ENCODE assay signal across 9 cellular contexts in the genomic region with DNA sequence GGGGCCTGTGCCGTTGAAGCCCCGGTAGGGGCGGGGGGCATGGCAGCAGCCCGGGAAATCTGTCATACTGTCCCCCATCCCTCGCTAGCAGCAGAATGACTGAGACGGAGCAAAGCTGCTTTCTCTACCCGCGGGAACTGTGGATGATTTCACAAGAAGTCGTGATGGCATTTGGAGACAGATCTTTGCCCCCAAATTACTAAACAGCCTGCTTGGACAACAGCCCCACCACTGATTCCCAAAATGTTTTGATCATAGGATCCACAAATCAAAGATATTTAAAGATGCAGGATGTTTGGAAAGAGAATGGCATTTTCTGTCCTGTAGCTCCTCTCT.
DNase-seq lines count a peak whose midpoint lies in the region; ATAC-seq and TF ChIP-seq lines count a peak whose summit lies in the region.
"Had no signal": no experiment of that assay in that cellular context is flagged by ENCODE, and none has a peak within 500 bp of the region (broad histone marks: within the 10 kb centered on the region; RNA-seq: fewer than 3 reads in every experiment).

No MANE protein-coding gene starts in this region.

- TF ChIP-seq CTCF in H9 (conservative IDR thresholded peaks at IDR 0.05) (no peak), brain (conservative IDR thresholded peaks at IDR 0.05) (no peak), retinal pigment epithelial cell (conservative IDR thresholded peaks at IDR 0.05; ENCODE audit: low read depth, low read length) (no peak)

- peak overlapping the region; percentile 75 for H3K4me3 ChIP-seq in iPS-11a (ENCODE audit: low read depth, low read length)
- peak overlapping the region; percentile 65 for H3K4me3 ChIP-seq in retinal pigment epithelial cell (ENCODE audit: low read length)

- H2AK5ac ChIP-seq in H9 (ENCODE audit: insufficient read length, low read length) = no peak overlapping the region

- H3K9me3 ChIP-seq in H9 (ENCODE audit: control insufficient read depth, low read depth, low read length) = no peaks in the 10 kb centered on the region

- peaks cover 7% of the 10 kb centered on the region for H3K23me2 ChIP-seq in H9 (ENCODE audit: insufficient read length, low read depth, low read length, poor library complexity, severe bottlenecking)

- H3K56ac ChIP-seq in H9 (ENCODE audit: insufficient read length, low read depth, low read length) = no peak overlapping the region

- H3K4me1 ChIP-seq in H9 (ENCODE audit: insufficient read depth, low read length) = peaks cover 13% of the 10 kb centered on the region

- peak overlapping the region; percentile 86 for H3K4me2 ChIP-seq in H9 (ENCODE audit: insufficient read depth, insufficient read length, low read length)

- no peak overlapping the region for H2BK120ac ChIP-seq in H9 (ENCODE audit: low read depth, low read length, poor library complexity, severe bottlenecking)

- H3K79me1 ChIP-seq in H9 (ENCODE audit: insufficient read depth, low read depth, low read length, poor library complexity, severe bottlenecking) = no peaks in the 10 kb centered on the region

- H2BK12ac ChIP-seq in H9 (ENCODE audit: insufficient read length, low read depth, low read length) = no peak overlapping the region

- DNase-seq in H9 (no peak), retinal pigment epithelial cell (ENCODE audit: low read depth) (no peak), NCI-H187 (lab: John Stamatoyannopoulos, UW) (no peak), GF-D8 (lab: John Stamatoyannopoulos, UW) (no peak)
- DNase-seq: NCI-H1048 had no signal

- WGBS in H9 (ENCODE audit: extremely low coverage, insufficient read length, low lambda C conversion rate) = no CpG with 5 or more reads among the region's 9 CpGs

- no peaks in the 10 kb centered on the region for H3K27me3 ChIP-seq in H9 (ENCODE audit: insufficient read depth, low read length)

- no peak overlapping the region for H4K91ac ChIP-seq in H9 (ENCODE audit: insufficient read length, low read depth, low read length)

- H4K8ac ChIP-seq in H9 (replicated peaks; ENCODE audit: insufficient read length, low read depth, low read length) = no peak overlapping the region

- H3T11ph ChIP-seq in H9 (ENCODE audit: low read length) = no peak overlapping the region

- no peak overlapping the region for H3K4ac ChIP-seq in H9 (ENCODE audit: low read depth, low read length)

- H2BK5ac ChIP-seq in H9 (ENCODE audit: insufficient read length, low read length) = no peak overlapping the region

- no peak overlapping the region for H4K5ac ChIP-seq in H9 (ENCODE audit: insufficient read length, low read depth, low read length)

- H3K23ac ChIP-seq in H9 (ENCODE audit: insufficient read length, low read depth, low read length) = no peak overlapping the region

- H3K4me3 Mint-ChIP-seq in H9 (peak overlapping the region; percentile 82 to 89), brain (peak overlapping the region; percentile 84 to 92 (median 91))

- H3K27me3 Mint-ChIP-seq in H9 (ENCODE audit: low read depth) (no peaks in the 10 kb centered on the region), brain (peaks cover 54% of the 10 kb centered on the region)

- no peak overlapping the region for H2BK15ac ChIP-seq in H9 (ENCODE audit: low read depth, low read length)

- no peak overlapping the region for H3K14ac ChIP-seq in H9 (ENCODE audit: insufficient read depth, low read length)

- H2BK20ac ChIP-seq in H9 (ENCODE audit: low read depth, low read length, poor library complexity, severe bottlenecking) = no peak overlapping the region

- H2AFZ ChIP-seq in H9 (ENCODE audit: low read length) = no peak overlapping the region

- no peak overlapping the region for H3K9ac ChIP-seq in H9 (ENCODE audit: extremely low read depth, insufficient read length, low read length)

- H3K9me3 Mint-ChIP-seq in H9 (peaks cover 15 to 20% of the 10 kb centered on the region in 2 experiments), brain (peaks cover 11 to 22% (median 17%) of the 10 kb centered on the region in 5 experiments)

- no peak for ATAC-seq in HG03457 (IDR thresholded peaks at IDR 0.05; ENCODE audit: unreplicated experiment)
- no peak for ATAC-seq in HG03135 (IDR thresholded peaks at IDR 0.05; ENCODE audit: unreplicated experiment)

- H3K79me2 ChIP-seq in H9 (ENCODE audit: insufficient read depth, low read length) = no peaks in the 10 kb centered on the region

- peak overlapping the region; percentile 93 to 99 (median 99); a peak in 5 of 7 replicates for H3K27ac Mint-ChIP-seq in H9
- peak overlapping the region in 4 of 5 experiments; percentile 73 to 83 (median 76) for H3K27ac Mint-ChIP-seq in brain

- H3K27ac ChIP-seq in H9 (ENCODE audit: insufficient read length, low read depth, low read length) = no peak overlapping the region

- no peaks in the 10 kb centered on the region for H4K20me1 ChIP-seq in H9 (ENCODE audit: control insufficient read depth, insufficient read depth, insufficient read length)

- H3K18ac ChIP-seq in H9 (ENCODE audit: insufficient read length, low read depth, low read length) = no peak overlapping the region

- H3K4me1 Mint-ChIP-seq in H9 (peaks cover 40 to 41% of the 10 kb centered on the region in 2 experiments), brain (peaks cover 34% of the 10 kb centered on the region)

- H3K36me3 Mint-ChIP-seq in H9 (ENCODE audit: insufficient read depth in 1 of 3, low read depth in 3 of 3) (peaks cover 28 to 34% (median 33%) of the 10 kb centered on the region in 3 experiments), brain (peaks cover 15% of the 10 kb centered on the region)
